Comparison of ENCODE assay signal across 17 cellular contexts in genomic region chr2:98551316-98551715, GRCh38. TPM values are rescaled to one million over a fixed set of nuclear protein-coding genes. Genes with fewer than 3 reads are reported as not detected.
DNase-seq lines count a peak whose midpoint lies in the region; ATAC-seq, FAIRE-seq and TF ChIP-seq lines count a peak whose summit lies in the region.
"Had no signal": no experiment of that assay in that cellular context is flagged by ENCODE, and none has a peak within 500 bp of the region (broad histone marks: within the 10 kb centered on the region; RNA-seq: fewer than 3 reads in every experiment).

No MANE protein-coding gene starts in this region.

- no peak overlapping the region for H3K9ac ChIP-seq in BLaER1

- peak; percentile 33 for FAIRE-seq in GM19239 (lab: Jason Lieb, UNC)

- H3K4me3 Mint-ChIP-seq in activated T-helper 17 cell treated with anti-CD3 and anti-CD28 coated beads, Interleukin-2, amount 50 U/mL, for 72 hours, result peak overlapping the region; percentile 52
- H3K4me3 Mint-ChIP-seq: neural crest cell had no signal

- no peak for TF ChIP-seq POLR2A in erythroblast (IDR thresholded peaks at IDR 0.05; ENCODE audit: low read length)

- no peak overlapping the region for H3K27ac ChIP-seq in BLaER1
- H3K27ac ChIP-seq: breast epithelium, thoracic aorta had no signal

- no peak overlapping the region for H3K4me3 ChIP-seq in BLaER1
- H3K4me3 ChIP-seq: breast epithelium, thoracic aorta had no signal

- no peaks in the 10 kb centered on the region; the same call in 1 of the 2 replicates for H3K27me3 ChIP-seq in BLaER1
- H3K27me3 ChIP-seq: breast epithelium had no signal

- no peaks in the 10 kb centered on the region for H3K9me3 Mint-ChIP-seq in activated T-helper 17 cell treated with anti-CD3 and anti-CD28 coated beads, Interleukin-2, amount 50 U/mL, for 72 hours
- H3K9me3 Mint-ChIP-seq: IgD-negative memory B cell, neural crest cell had no signal

- peak overlapping the region; percentile 93 for H3K27ac Mint-ChIP-seq in activated T-helper 17 cell treated with anti-CD3 and anti-CD28 coated beads, Interleukin-2, amount 50 U/mL, for 72 hours

- peaks cover 36% of the 10 kb centered on the region for H3K4me1 Mint-ChIP-seq in activated T-helper 17 cell treated with anti-CD3 and anti-CD28 coated beads, Interleukin-2, amount 50 U/mL, for 72 hours
- H3K4me1 Mint-ChIP-seq: neural crest cell had no signal

- DNase-seq in GM19239 (ENCODE audit: insufficient read length, low spot score) (no peak), germinal center (ENCODE audit: low spot score) (no peak), erythroblast (lab: John Stamatoyannopoulos, UW) (no peak), NCI-H524 (lab: John Stamatoyannopoulos, UW) (no peak)
- DNase-seq in stimulated activated CD4-positive, alpha-beta T cell treated with anti-CD3 and anti-CD28 coated beads, Interleukin-1b, Interleukin-23, amount 100 ng/mL, for 48 hours, result peak; percentile 59
- DNase-seq: activated gamma-delta T cell; DMS79 treated with DMSO at 0.1 percent for 48 hours; effector CD8-positive, alpha-beta T cell; HCEC 1CT; NCI-H345 had no signal

- ATAC-seq in activated T-helper 17 cell treated with anti-CD3 and anti-CD28 coated beads, Interleukin-2, amount 50 U/mL, for 72 hours (replicated peaks), result peak; percentile 87
- ATAC-seq in HG03159 (IDR thresholded peaks at IDR 0.05; ENCODE audit: unreplicated experiment), result no peak

- H3K9me3 ChIP-seq in BLaER1, result no peaks in the 10 kb centered on the region
- H3K9me3 ChIP-seq: breast epithelium, thoracic aorta had no signal

- H3K4me1 ChIP-seq in BLaER1, result peaks cover 61% of the 10 kb centered on the region
- H3K4me1 ChIP-seq: breast epithelium had no signal

- peaks cover 56% of the 10 kb centered on the region for H3K36me3 ChIP-seq in BLaER1
- H3K36me3 ChIP-seq: breast epithelium had no signal

- peak overlapping the region; percentile 12; the same call in 1 of the 2 replicates for H3K4me2 ChIP-seq in BLaER1

- peaks cover 90% of the 10 kb centered on the region for H3K36me3 Mint-ChIP-seq in activated T-helper 17 cell treated with anti-CD3 and anti-CD28 coated beads, Interleukin-2, amount 50 U/mL, for 72 hours (ENCODE audit: low read depth)

- H4K20me1 ChIP-seq in BLaER1, result no peaks in the 10 kb centered on the region

- H3K27me3 Mint-ChIP-seq in activated T-helper 17 cell treated with anti-CD3 and anti-CD28 coated beads, Interleukin-2, amount 50 U/mL, for 72 hours, result no peaks in the 10 kb centered on the region
- H3K27me3 Mint-ChIP-seq: IgD-negative memory B cell had no signal

RNA-seq across cellular contexts. Expression of gene COA5, which starts 57.0 kb away (rescaled TPM):
- 10 to 100 TPM; 22.9 to 25.2 TPM for total RNA-seq in activated T-helper 17 cell treated with anti-CD3 and anti-CD28 coated beads, Interleukin-2, amount 50 U/mL, for 72 hours

RNA-seq across cellular contexts. Expression of gene UNC50, which starts 57.1 kb away (rescaled TPM):
- 10 to 100 TPM; 19.5 to 26.0 TPM for total RNA-seq in activated T-helper 17 cell treated with anti-CD3 and anti-CD28 coated beads, Interleukin-2, amount 50 U/mL, for 72 hours
